1 cellular context compared by ENCODE assay signal in the genomic region with DNA sequence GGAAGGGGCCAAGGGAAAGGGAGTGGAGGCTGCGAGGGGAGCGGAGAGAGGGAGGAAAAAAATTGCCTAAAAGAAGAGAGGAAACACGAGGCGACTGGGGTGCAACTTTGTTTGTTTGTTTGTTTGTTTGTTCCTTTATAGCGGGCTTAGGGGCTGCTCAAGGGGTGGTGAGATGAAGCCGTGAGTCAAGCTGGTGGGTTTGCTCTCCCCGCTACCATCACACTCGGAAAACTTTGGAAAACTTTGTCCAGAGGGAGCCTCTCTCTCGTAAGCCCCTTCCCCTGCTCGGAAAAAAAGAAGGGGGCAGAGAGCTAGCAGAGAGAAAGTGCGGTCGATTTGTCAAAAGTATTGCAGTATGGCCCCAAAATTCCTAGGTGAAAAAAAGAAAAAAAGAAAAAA.
TF ChIP-seq lines count a peak whose summit lies in the region.

No MANE protein-coding gene starts in this region.

TF ChIP-seq in H1, 55 proteins besides CTCF, POLR2A, EP300 and RAD21:
- TF ChIP-seq ASH2L (IDR thresholded peaks at IDR 0.05; ENCODE audit: low read length) (no peak), RNF2 (IDR thresholded peaks at IDR 0.05; ENCODE audit: borderline replicate concordance, low read depth, low read length, missing control alignments, poor library complexity, severe bottlenecking) (peak; percentile 56)
